Comparison of ENCODE assay signal across 27 cellular contexts in the genomic region with DNA sequence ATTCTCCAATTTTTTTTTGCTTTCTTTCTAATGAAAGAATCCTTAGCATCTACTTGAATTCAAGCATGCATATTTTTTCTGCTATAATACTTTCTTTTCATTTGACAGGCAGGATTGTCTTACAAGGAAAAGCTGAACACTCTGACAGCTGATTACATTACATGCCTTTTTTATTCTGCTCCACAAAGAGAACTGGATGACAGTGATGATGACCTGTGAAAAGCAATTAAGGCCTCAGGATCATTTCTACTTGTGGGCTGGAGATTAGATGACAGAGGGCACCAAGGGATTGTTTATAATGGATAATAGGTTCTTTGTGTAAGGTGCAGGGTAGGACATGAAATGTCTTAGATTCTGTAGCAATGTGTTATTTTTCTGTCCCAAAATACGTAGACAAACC.
"Had no signal": no experiment of that assay in that cellular context is flagged by ENCODE, and none has a peak within 500 bp of the region (broad histone marks: within the 10 kb centered on the region; RNA-seq: fewer than 3 reads in every experiment).

No MANE protein-coding gene starts in this region.

- ATAC-seq: activated naive CD4-positive, alpha-beta T cell treated with anti-CD3 and anti-CD28 coated beads, Interleukin-2, amount 50 U/mL, for 72 hours; activated T-cell treated with anti-CD3 and anti-CD28 coated beads, Interleukin-2, amount 50 U/mL, for 4 hours; body of pancreas; K562; Panc1 had no signal

- H3K36me3 Mint-ChIP-seq: activated CD4-positive, alpha-beta memory T cell treated with anti-CD3 and anti-CD28 coated beads for 36 hours; activated naive CD4-positive, alpha-beta T cell treated with anti-CD3 and anti-CD28 coated beads, Interleukin-2, amount 50 U/mL, for 72 hours had no signal

- H3K9me3 ChIP-seq: adrenal gland, body of pancreas, breast epithelium, SJCRH30 had no signal

- H3K36me3 ChIP-seq: adrenal gland, breast epithelium, SJCRH30 had no signal

- H3K27ac Mint-ChIP-seq: activated CD4-positive, alpha-beta memory T cell treated with anti-CD3 and anti-CD28 coated beads for 36 hours; activated naive CD4-positive, alpha-beta T cell treated with anti-CD3 and anti-CD28 coated beads for 36 hours; activated naive CD4-positive, alpha-beta T cell treated with anti-CD3 and anti-CD28 coated beads, Interleukin-2, amount 50 U/mL, for 72 hours; activated T-helper 1 cell treated with anti-CD3 and anti-CD28 coated beads, Interleukin-12 subunit alpha, Interleukin-12 subunit beta, Interleukin-2, Interleukin-4 antibody, amounts not matched to agents 30 ng/mL and 10 ng/mL and 1 ng/mL, durations not matched to agents 14 hours and 24 hours and 36 hours had no signal

- H3K9me3 Mint-ChIP-seq: activated CD4-positive, alpha-beta memory T cell treated with anti-CD3 and anti-CD28 coated beads for 36 hours; activated naive CD4-positive, alpha-beta T cell treated with anti-CD3 and anti-CD28 coated beads for 36 hours; activated naive CD4-positive, alpha-beta T cell treated with anti-CD3 and anti-CD28 coated beads, Interleukin-2, amount 50 U/mL, for 72 hours; activated T-cell treated with anti-CD3 and anti-CD28 coated beads, Interleukin-2, amount 50 U/mL, for 4 hours; activated T-helper 1 cell treated with anti-CD3 and anti-CD28 coated beads, Interleukin-12 subunit alpha, Interleukin-12 subunit beta, Interleukin-2, Interleukin-4 antibody, amounts not matched to agents 30 ng/mL and 10 ng/mL and 1 ng/mL, durations not matched to agents 14 hours and 24 hours and 36 hours had no signal

- H3K4me3 Mint-ChIP-seq: activated CD4-positive, alpha-beta memory T cell treated with anti-CD3 and anti-CD28 coated beads for 36 hours; activated naive CD4-positive, alpha-beta T cell treated with anti-CD3 and anti-CD28 coated beads for 36 hours; activated T-cell treated with anti-CD3 and anti-CD28 coated beads, Interleukin-2, amount 50 U/mL, for 4 hours; activated T-helper 1 cell treated with anti-CD3 and anti-CD28 coated beads, Interleukin-12 subunit alpha, Interleukin-12 subunit beta, Interleukin-2, Interleukin-4 antibody, amounts not matched to agents 30 ng/mL and 10 ng/mL and 1 ng/mL, durations not matched to agents 14 hours and 24 hours and 36 hours had no signal

- DNase-seq: activated CD4-positive, alpha-beta memory T cell treated with anti-CD3 and anti-CD28 coated beads for 36 hours; activated CD4-positive, alpha-beta T cell treated with anti-CD3 and anti-CD28 coated beads, Interleukin-2, amount 50 U/mL, for 1 hour; activated CD8-positive, alpha-beta memory T cell treated with anti-CD3 and anti-CD28 coated beads, Interleukin-2, amount 50 U/mL, for 4 hours; activated gamma-delta T cell treated with Interleukin-2 at 50 U/mL for 16 hours; activated naive CD4-positive, alpha-beta T cell treated with anti-CD3 and anti-CD28 coated beads for 36 hours; activated T-cell treated with anti-CD3 and anti-CD28 coated beads for 4 hours; activated T-cell treated with anti-CD3 and anti-CD28 coated beads, Interleukin-2, amount 50 U/mL, for 4 hours; adrenal gland; body of pancreas; IMR-90; NCI-H1092 treated with DMSO at 0.1 percent for 48 hours; NCI-H1694; NCI-H1930; NCI-H2081 treated with DMSO at 0.1 percent for 48 hours; NCI-H510A; NCI-H526; NCI-H774; SHP77; SJCRH30; T1000 had no signal

- H3K27me3 ChIP-seq: adrenal gland, body of pancreas, breast epithelium had no signal

- H3K4me1 ChIP-seq: adrenal gland, body of pancreas, breast epithelium, SJCRH30 had no signal

- H3K4me3 ChIP-seq: adrenal gland, body of pancreas, breast epithelium, K562, SJCRH30, SK-N-MC had no signal

- FAIRE-seq: astrocyte, K562 had no signal

- H3K27ac ChIP-seq: adrenal gland, body of pancreas, breast epithelium, SJCRH30, SK-N-MC had no signal
